9 cellular contexts compared by ENCODE assay signal in the genomic region with DNA sequence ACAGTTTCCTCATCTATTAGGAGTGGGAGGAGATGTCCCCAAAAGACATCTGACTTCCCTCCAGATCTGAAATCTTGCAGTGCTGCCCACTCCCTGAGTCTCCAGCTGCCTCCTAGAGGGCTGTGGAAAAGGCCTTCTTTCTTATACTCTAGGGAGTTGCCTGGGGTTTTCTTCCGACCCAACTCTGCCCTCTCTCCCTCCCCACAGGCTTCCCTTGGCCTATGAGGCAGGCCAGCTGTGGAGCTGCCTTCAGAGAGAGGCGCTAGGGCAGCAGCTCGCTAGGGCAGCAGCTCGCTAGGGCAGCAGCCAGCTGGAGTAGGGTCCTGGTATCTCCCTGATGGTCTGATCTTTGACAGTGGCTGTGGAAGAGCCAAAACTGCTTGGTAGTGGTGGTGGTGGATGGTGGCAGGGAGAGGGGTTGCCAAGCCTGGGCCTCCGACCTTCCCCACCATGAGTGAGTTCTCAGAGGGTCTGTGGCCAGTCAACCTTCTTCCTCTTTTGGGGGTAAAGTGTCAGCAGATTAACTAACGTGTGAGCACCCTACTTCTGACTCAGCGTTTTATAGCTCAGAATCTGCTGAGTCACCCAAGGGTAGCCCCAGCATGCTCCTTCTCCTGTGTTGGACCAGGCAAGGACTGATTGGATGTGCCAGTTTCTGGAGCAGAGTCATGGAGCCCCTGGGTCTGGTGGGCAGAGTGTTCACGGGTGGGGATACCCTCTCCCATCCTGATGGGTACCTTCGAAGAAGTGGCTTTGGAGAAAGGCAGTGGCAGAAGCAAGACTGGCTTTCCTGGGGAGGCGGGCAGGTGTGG. TPM values are rescaled to one million over a fixed set of nuclear protein-coding genes. Genes with fewer than 3 reads are reported as not detected.
DNase-seq lines count a peak whose midpoint lies in the region; ATAC-seq and TF ChIP-seq lines count a peak whose summit lies in the region.
"Had no signal": no experiment of that assay in that cellular context is flagged by ENCODE, and none has a peak within 500 bp of the region (broad histone marks: within the 10 kb centered on the region; RNA-seq: fewer than 3 reads in every experiment).

No MANE protein-coding gene starts in this region.

- intact Hi-C loops in CD8-positive, alpha-beta T cell (cut with DNase I, micrococcal nuclease): loop anchor here (5.0 to 10.0 kb wide), 3 partner anchors 123 to 741 kb away; a partner anchor contains a TSS
- intact Hi-C loops in Calu3 (cut with micrococcal nuclease; ENCODE audit: unreplicated experiment): loop anchor here (5.0 kb wide), 1 partner anchor 62 kb away; no protein-coding TSS in a partner anchor

- H3K4me3 ChIP-seq in CD8-positive, alpha-beta T cell (ENCODE audit: low read depth, low read length): no peak overlapping the region
- peak overlapping the region; percentile 18 for H3K4me3 ChIP-seq in NB4 (ENCODE audit: low read depth, low read length)
- H3K4me3 ChIP-seq in coronary artery: no peak overlapping the region

- no peaks in the 10 kb centered on the region for H3K9me3 Mint-ChIP-seq in CD8-positive, alpha-beta T cell
- no peaks in the 10 kb centered on the region for H3K9me3 Mint-ChIP-seq in Calu3 (ENCODE audit: low read depth, unreplicated experiment)

- H3K9me3 ChIP-seq in CD8-positive, alpha-beta T cell (ENCODE audit: low read length): no peaks in the 10 kb centered on the region

- H3K36me3 Mint-ChIP-seq in CD8-positive, alpha-beta T cell: peaks cover 2% of the 10 kb centered on the region
- H3K36me3 Mint-ChIP-seq in Calu3 (ENCODE audit: insufficient read depth, unreplicated experiment): peaks cover 27% of the 10 kb centered on the region

- CTCF ChIA-PET in CD8-positive, alpha-beta T cell (lab: Charles Lee): interaction anchor here (1.6 to 18.8 kb wide), 7 partner anchors 7 to 66 kb away, joined by 7 to 500 read pairs (median 101); no protein-coding TSS in a partner anchor
- CTCF ChIA-PET in Calu3 (lab: Charles Lee): interaction anchor here (1.0 to 5.0 kb wide), 3 partner anchors 8 to 33 kb away, joined by 3 to 21 read pairs (median 4); a partner anchor contains a TSS

- H3K4me3 Mint-ChIP-seq in CD8-positive, alpha-beta T cell: peak overlapping the region; percentile 11
- H3K4me3 Mint-ChIP-seq in Calu3 (ENCODE audit: low read depth, unreplicated experiment): no peak overlapping the region

- H3K4me1 Mint-ChIP-seq in CD8-positive, alpha-beta T cell (ENCODE audit: low read depth): peaks cover 19% of the 10 kb centered on the region
- peaks cover 9% of the 10 kb centered on the region for H3K4me1 Mint-ChIP-seq in Calu3 (ENCODE audit: low read depth, unreplicated experiment)

- POLR2A ChIA-PET in CD8-positive, alpha-beta T cell (lab: Charles Lee): no interaction called here

- H3K27ac Mint-ChIP-seq in CD8-positive, alpha-beta T cell: no peak overlapping the region
- H3K27ac Mint-ChIP-seq in Calu3 (ENCODE audit: unreplicated experiment): no peak overlapping the region

- no peak for TF ChIP-seq CTCF in CD8-positive, alpha-beta T cell (IDR thresholded peaks at IDR 0.05)
- TF ChIP-seq CTCF in NB4 (IDR thresholded peaks at IDR 0.05; ENCODE audit: low read depth, low read length) (peak; percentile 4), coronary artery (IDR thresholded peaks at IDR 0.05) (no peak), Calu3 (IDR thresholded peaks at IDR 0.05; ENCODE audit: unreplicated experiment) (no peak)

- no peak for DNase-seq in CD8-positive, alpha-beta T cell
- peak; percentile 96 for DNase-seq in NB4 (ENCODE audit: low read depth)
- no peak for DNase-seq in coronary artery (ENCODE audit: low spot score)
- DNase-seq in nucleus accumbens (lab: John Stamatoyannopoulos, UW): peak in 45 of 56 donors; percentile 26 to 74 (median 53)
- DNase-seq in GM19238 (ENCODE audit: insufficient read length, low spot score): no peak
- DNase-seq in Calu3: no peak
- DNase-seq in activated naive CD4-positive, alpha-beta T cell treated with Interleukin-2 at 50 U/mL for 16 hours: no peak

- no peaks in the 10 kb centered on the region for H3K27me3 ChIP-seq in CD8-positive, alpha-beta T cell (ENCODE audit: insufficient read depth, low read length)

- H3K27me3 Mint-ChIP-seq in CD8-positive, alpha-beta T cell (ENCODE audit: low read depth): no peaks in the 10 kb centered on the region
- H3K27me3 Mint-ChIP-seq in Calu3 (ENCODE audit: unreplicated experiment): no peaks in the 10 kb centered on the region

- BruUV-seq in Calu3 (replicated peaks; lab: Mats Ljungman, UMichigan): no TSS peak

- TF ChIP-seq POLR2A in NB4 (IDR thresholded peaks at IDR 0.05; ENCODE audit: extremely low read depth, insufficient read length): no peak

- no peak overlapping the region for H3K27ac ChIP-seq in CD8-positive, alpha-beta T cell (ENCODE audit: low read depth, low read length)
- H3K27ac ChIP-seq in coronary artery: peak overlapping the region; percentile 83 to 88
- H3K27ac ChIP-seq: VCaP had no signal

- no peak for ATAC-seq in CD8-positive, alpha-beta T cell
- no peak for ATAC-seq in GM19324 (IDR thresholded peaks at IDR 0.05; ENCODE audit: low FRiP score, unreplicated experiment)

- no peaks in the 10 kb centered on the region for H3K36me3 ChIP-seq in CD8-positive, alpha-beta T cell (ENCODE audit: insufficient read depth, low read length)

- peaks cover 21% of the 10 kb centered on the region for H3K4me1 ChIP-seq in CD8-positive, alpha-beta T cell (ENCODE audit: insufficient read depth, low read length)

RNA-seq across cellular contexts. Expression of a gene that starts 2.3 kb away (rescaled TPM):
- 1 to 10 TPM; 4.3 to 5.5 TPM for total RNA-seq in CD8-positive, alpha-beta T cell
- total RNA-seq in Calu3 (2022): 17.0 and 17.2 TPM in 2 replicates

RNA-seq across cellular contexts. Expression of a gene that starts 16.6 kb away (rescaled TPM):
- under 1 TPM; 0.14 to 0.25 TPM for total RNA-seq in CD8-positive, alpha-beta T cell
- total RNA-seq in Calu3 (2022): 8.2 and 11.0 TPM in 2 replicates

RNA-seq across cellular contexts. Expression of a gene that starts 44.4 kb away (rescaled TPM):
- 10 to 100 TPM; 87.3 to 91.4 TPM for total RNA-seq in CD8-positive, alpha-beta T cell
- total RNA-seq in Calu3 (2022): 41.8 and 44.0 TPM in 2 replicates

RNA-seq across cellular contexts. Expression of a gene that starts 50.0 kb away (rescaled TPM):
- total RNA-seq in CD8-positive, alpha-beta T cell: under 1 TPM in 1 of 2 experiments, not detected in 1; 0.22 TPM
- total RNA-seq in Calu3 (2022): 0.42 TPM in 1 of 2 replicates, not detected in the other

Comparison
In these comparisons a context has a peak if more than half of its experiments do, and no peak if none do; other contexts are left out.
1. DNase-seq: peak in NB4 (single experiment) and nucleus accumbens (45 of 56); none in CD8-positive, alpha-beta T cell (0 of 7), coronary artery (single experiment), GM19238 (single experiment), Calu3 (single experiment) and activated naive CD4-positive, alpha-beta T cell treated with Interleukin-2 at 50 U/mL for 16 hours (single experiment).